In the genomic region with DNA sequence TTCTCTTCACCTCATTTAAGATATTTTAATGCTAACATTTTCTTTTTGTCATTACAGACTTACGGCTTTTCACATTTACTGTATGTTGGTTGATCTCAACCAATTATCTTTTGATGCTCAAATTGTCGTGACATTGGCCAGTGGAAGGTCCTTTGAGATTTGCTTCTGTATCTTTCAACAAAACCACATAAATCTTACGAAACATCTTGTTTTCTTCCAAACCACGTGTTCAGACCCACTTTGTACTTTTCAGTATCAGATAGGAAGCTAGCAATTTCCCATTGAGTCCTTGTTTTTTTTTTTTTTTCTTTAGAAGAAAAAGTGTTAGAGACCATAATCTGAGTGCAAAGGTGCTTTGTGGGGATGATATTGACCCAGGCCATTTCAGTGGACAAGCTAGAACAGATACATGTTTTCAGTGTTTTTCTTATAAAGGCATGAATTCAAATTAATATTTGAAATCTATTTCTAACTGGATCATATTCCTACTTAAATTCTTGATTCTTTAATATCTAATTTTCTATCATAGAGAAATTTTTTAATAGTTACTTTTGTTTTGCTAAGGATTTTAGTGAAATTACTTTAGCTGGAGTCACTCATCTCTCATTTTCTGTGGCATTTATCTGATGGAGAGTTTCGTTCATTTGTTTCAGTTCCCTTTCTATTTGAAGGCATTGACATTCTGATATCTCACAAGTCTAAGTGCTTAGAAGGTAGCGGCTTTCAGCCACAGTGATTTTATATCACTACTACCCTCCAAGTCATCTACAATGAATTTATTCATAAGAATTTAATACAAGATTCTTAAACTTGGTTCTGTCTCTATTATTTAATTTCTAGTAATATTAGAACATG, we compare ENCODE assay signal across 8 cellular contexts. TPM values are rescaled to one million over a fixed set of nuclear protein-coding genes. Genes with fewer than 3 reads are reported as not detected.
DNase-seq lines count a peak whose midpoint lies in the region; ATAC-seq lines count a peak whose summit lies in the region.
"Had no signal": no experiment of that assay in that cellular context is flagged by ENCODE, and none has a peak within 500 bp of the region (broad histone marks: within the 10 kb centered on the region; RNA-seq: fewer than 3 reads in every experiment).

No MANE protein-coding gene starts in this region.

- ATAC-seq in GM19351 (IDR thresholded peaks at IDR 0.05; ENCODE audit: unreplicated experiment) = peak; percentile 99
- peak; percentile 98 for ATAC-seq in HG02852 (IDR thresholded peaks at IDR 0.05; ENCODE audit: unreplicated experiment)
- ATAC-seq in HG03575 (IDR thresholded peaks at IDR 0.05; ENCODE audit: extremely low read depth, insufficient number of reproducible peaks, low FRiP score, unreplicated experiment) = peak; percentile 84
- ATAC-seq in stimulated activated effector memory CD8-positive, alpha-beta T cell treated with anti-CD3 and anti-CD28 coated beads, Interleukin-12 subunit alpha, Interleukin-12 subunit beta, amount 100 ng/mL, for 72 hours = no peak
- no peak for ATAC-seq in left lobe of liver
- ATAC-seq in left ventricle myocardium superior = no peak
- ATAC-seq: activated T-cell treated with anti-CD3 and anti-CD28 coated beads, Interleukin-2, amount 50 U/mL, for 72 hours had no signal

- intact Hi-C loops in left ventricle myocardium superior (cut with micrococcal nuclease) = no loop called here

- no peaks in the 10 kb centered on the region for H3K4me1 Mint-ChIP-seq in stimulated activated effector memory CD8-positive, alpha-beta T cell treated with anti-CD3 and anti-CD28 coated beads, Interleukin-12 subunit alpha, Interleukin-12 subunit beta, amount 100 ng/mL, for 72 hours

- H3K27ac Mint-ChIP-seq in stimulated activated effector memory CD8-positive, alpha-beta T cell treated with anti-CD3 and anti-CD28 coated beads, Interleukin-12 subunit alpha, Interleukin-12 subunit beta, amount 100 ng/mL, for 72 hours = no peak overlapping the region
- H3K27ac Mint-ChIP-seq: activated T-cell treated with anti-CD3 and anti-CD28 coated beads, Interleukin-2, amount 50 U/mL, for 72 hours had no signal

- peaks cover 13% of the 10 kb centered on the region for H3K36me3 Mint-ChIP-seq in stimulated activated effector memory CD8-positive, alpha-beta T cell treated with anti-CD3 and anti-CD28 coated beads, Interleukin-12 subunit alpha, Interleukin-12 subunit beta, amount 100 ng/mL, for 72 hours

- no peak overlapping the region for H3K4me3 Mint-ChIP-seq in stimulated activated effector memory CD8-positive, alpha-beta T cell treated with anti-CD3 and anti-CD28 coated beads, Interleukin-12 subunit alpha, Interleukin-12 subunit beta, amount 100 ng/mL, for 72 hours
- H3K4me3 Mint-ChIP-seq: activated T-cell treated with anti-CD3 and anti-CD28 coated beads, Interleukin-2, amount 50 U/mL, for 72 hours had no signal

- DNase-seq in NCI-H510A treated with DMSO at 0.1 percent for 48 hours (lab: John Stamatoyannopoulos, UW) = no peak
- no peak for DNase-seq in stimulated activated effector memory CD8-positive, alpha-beta T cell treated with anti-CD3 and anti-CD28 coated beads, Interleukin-12 subunit alpha, Interleukin-12 subunit beta, amount 100 ng/mL, for 72 hours (ENCODE audit: low spot score in 2 of 2)
- DNase-seq in left lobe of liver (ENCODE audit: low spot score) = no peak
- no peak for DNase-seq in left ventricle myocardium superior
- DNase-seq: activated T-cell treated with anti-CD3 and anti-CD28 coated beads, Interleukin-2, amount 50 U/mL, for 72 hours had no signal

- no peaks in the 10 kb centered on the region for H3K9me3 Mint-ChIP-seq in stimulated activated effector memory CD8-positive, alpha-beta T cell treated with anti-CD3 and anti-CD28 coated beads, Interleukin-12 subunit alpha, Interleukin-12 subunit beta, amount 100 ng/mL, for 72 hours

RNA-seq across cellular contexts. Expression of a gene that starts 26.7 kb away (rescaled TPM):
- total RNA-seq in left lobe of liver (5.3 TPM), left ventricle myocardium superior (9.1 TPM)

Comparison
In these comparisons a context has a peak if more than half of its experiments do, and no peak if none do; other contexts are left out.
1. ATAC-seq: peak in GM19351 (single experiment), HG02852 (single experiment) and HG03575 (single experiment); none in stimulated activated effector memory CD8-positive, alpha-beta T cell treated with anti-CD3 and anti-CD28 coated beads, Interleukin-12 subunit alpha, Interleukin-12 subunit beta, amount 100 ng/mL, for 72 hours (single experiment), left lobe of liver (single experiment) and left ventricle myocardium superior (single experiment).